In the genomic region with DNA sequence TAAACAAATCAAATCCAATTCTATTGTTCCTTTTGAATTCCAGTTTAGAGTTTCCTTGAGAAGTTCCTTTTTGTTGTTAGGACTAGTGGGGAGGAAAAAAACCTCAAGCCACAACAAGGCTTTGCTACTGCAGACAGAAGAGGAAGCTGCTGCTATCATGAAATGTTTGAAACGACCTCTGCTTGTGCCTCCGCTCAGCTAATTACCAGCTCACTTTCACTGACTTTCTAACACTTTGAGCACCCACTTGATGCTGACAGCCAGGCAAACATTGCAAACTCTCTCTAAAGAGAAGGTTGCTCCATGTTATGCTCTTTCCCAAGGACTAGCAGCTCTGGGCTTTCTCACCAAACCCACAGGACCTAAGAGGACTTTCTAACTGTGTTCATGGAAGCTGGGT, we compare ENCODE assay signal across 19 cellular contexts.
A peak's percentile ranks its signal among the peaks of the same experiment; 100 is the strongest.
DNase-seq lines count a peak whose midpoint lies in the region; ATAC-seq and TF ChIP-seq lines count a peak whose summit lies in the region.
"Had no signal": no experiment of that assay in that cellular context is flagged by ENCODE, and none has a peak within 500 bp of the region (broad histone marks: within the 10 kb centered on the region; RNA-seq: fewer than 3 reads in every experiment).

No MANE protein-coding gene starts in this region.

- H3K9me3 ChIP-seq in cardiac muscle cell (ENCODE audit: low read depth) (no peaks in the 10 kb centered on the region), Peyer's patch (no peaks in the 10 kb centered on the region)
- H3K9me3 ChIP-seq: Caco-2, pancreas, SK-N-SH had no signal

- H3K4me3 Mint-ChIP-seq in osteocyte (ENCODE audit: unreplicated experiment) = no peak overlapping the region
- H3K4me3 Mint-ChIP-seq: activated T-helper 1 cell treated with anti-CD3 and anti-CD28 coated beads, Interleukin-12 subunit alpha, Interleukin-12 subunit beta, Interleukin-2, Interleukin-4 antibody, amounts not matched to agents 30 ng/mL and 10 ng/mL and 1 ng/mL, durations not matched to agents 14 hours and 24 hours and 36 hours had no signal

- H3K27me3 ChIP-seq in cardiac muscle cell (peaks cover 44% of the 10 kb centered on the region), Peyer's patch (no peaks in the 10 kb centered on the region)
- H3K27me3 ChIP-seq: pancreas had no signal

- TF ChIP-seq POLR2A in Peyer's patch (IDR thresholded peaks at IDR 0.05) = no peak

- TF ChIP-seq CTCF in cardiac muscle cell (IDR thresholded peaks at IDR 0.05; ENCODE audit: low read depth, low read length) (no peak), osteocyte (IDR thresholded peaks at IDR 0.05) (no peak), Peyer's patch (IDR thresholded peaks at IDR 0.05) (no peak)

- peaks cover 11% of the 10 kb centered on the region for H3K4me1 ChIP-seq in cardiac muscle cell (ENCODE audit: low read depth)
- no peaks in the 10 kb centered on the region for H3K4me1 ChIP-seq in Peyer's patch
- H3K4me1 ChIP-seq: pancreas had no signal

- intact Hi-C loops in cardiac septum (cut with DNase I) = no loop called here

- no peaks in the 10 kb centered on the region for H3K36me3 Mint-ChIP-seq in osteocyte (ENCODE audit: unreplicated experiment)

- H3K27ac Mint-ChIP-seq in osteocyte (ENCODE audit: unreplicated experiment) = no peak overlapping the region
- H3K27ac Mint-ChIP-seq: activated T-helper 1 cell treated with anti-CD3 and anti-CD28 coated beads, Interleukin-12 subunit alpha, Interleukin-12 subunit beta, Interleukin-2, Interleukin-4 antibody, amounts not matched to agents 30 ng/mL and 10 ng/mL and 1 ng/mL, durations not matched to agents 14 hours and 24 hours and 36 hours had no signal

- H3K27me3 Mint-ChIP-seq in osteocyte (ENCODE audit: unreplicated experiment) = no peaks in the 10 kb centered on the region

- peak in 1 of 2 donors; percentile 60 for DNase-seq in cardiac muscle cell (ENCODE audit: low read depth in 1 of 2, low spot score in 1 of 2)
- DNase-seq in cardiac septum (ENCODE audit: low spot score) = no peak
- DNase-seq in NCI-H1105 treated with DMSO at 0.1 percent for 48 hours (lab: John Stamatoyannopoulos, UW) = peak; percentile 63
- DNase-seq in SKM-1 (lab: John Stamatoyannopoulos, UW; ENCODE audit: unreplicated experiment) = peak; percentile 51
- no peak for DNase-seq in activated CD4-positive, alpha-beta T cell treated with anti-CD3 and anti-CD28 coated beads for 48 hours
- no peak for DNase-seq in osteocyte (ENCODE audit: extremely low spot score, unreplicated experiment)
- no peak for DNase-seq in Peyer's patch
- DNase-seq: effector CD4-positive, alpha-beta T cell; GF-D8; MM.1S; NCI-H226; pancreas; PC-3; SK-N-SH; WERI-Rb-1 had no signal

- no peaks in the 10 kb centered on the region for H3K9me3 Mint-ChIP-seq in osteocyte (ENCODE audit: unreplicated experiment)
- H3K9me3 Mint-ChIP-seq: activated T-helper 1 cell treated with anti-CD3 and anti-CD28 coated beads, Interleukin-12 subunit alpha, Interleukin-12 subunit beta, Interleukin-2, Interleukin-4 antibody, amounts not matched to agents 30 ng/mL and 10 ng/mL and 1 ng/mL, durations not matched to agents 14 hours and 24 hours and 36 hours had no signal

- no peak for ATAC-seq in HG02981 (IDR thresholded peaks at IDR 0.05; ENCODE audit: unreplicated experiment)
- ATAC-seq: HepG2, pancreas, PC-3 had no signal

- no peak overlapping the region for H3K4me3 ChIP-seq in cardiac muscle cell
- no peak overlapping the region for H3K4me3 ChIP-seq in Peyer's patch
- H3K4me3 ChIP-seq: pancreas had no signal

- peak overlapping the region; percentile 60 for H3K27ac ChIP-seq in cardiac muscle cell
- no peak overlapping the region for H3K27ac ChIP-seq in Peyer's patch
- H3K27ac ChIP-seq: pancreas, WERI-Rb-1 had no signal

- no peaks in the 10 kb centered on the region for H3K4me1 Mint-ChIP-seq in osteocyte (ENCODE audit: unreplicated experiment)

- H3K36me3 ChIP-seq in cardiac muscle cell = no peaks in the 10 kb centered on the region
- no peaks in the 10 kb centered on the region for H3K36me3 ChIP-seq in Peyer's patch
- H3K36me3 ChIP-seq: pancreas, WERI-Rb-1 had no signal

Comparison
In these comparisons a context has a peak if more than half of its experiments do, and no peak if none do; other contexts are left out.
1. DNase-seq: peak in NCI-H1105 treated with DMSO at 0.1 percent for 48 hours (single experiment) and SKM-1 (single experiment); none in cardiac septum (single experiment), activated CD4-positive, alpha-beta T cell treated with anti-CD3 and anti-CD28 coated beads for 48 hours (single experiment), osteocyte (single experiment) and Peyer's patch (0 of 3).